23 cellular contexts compared by ENCODE assay signal in genomic region chr14:64364907-64365306, GRCh38. TPM values are rescaled to one million over a fixed set of nuclear protein-coding genes. Genes with fewer than 3 reads are reported as not detected.
DNase-seq lines count a peak whose midpoint lies in the region; ATAC-seq and TF ChIP-seq lines count a peak whose summit lies in the region.
"Had no signal": no experiment of that assay in that cellular context is flagged by ENCODE, and none has a peak within 500 bp of the region (broad histone marks: within the 10 kb centered on the region; RNA-seq: fewer than 3 reads in every experiment).

No MANE protein-coding gene starts in this region.

- no CpG with 5 or more reads among the region's 3 CpGs for WGBS in neuronal stem cell (ENCODE audit: extremely low coverage in 2 of 2, insufficient read length in 2 of 2, insufficient replicate concordance in 1 of 2), 2 donors

- TF ChIP-seq CTCF in fibroblast of mammary gland (conservative IDR thresholded peaks at IDR 0.05; ENCODE audit: control insufficient read depth, insufficient read depth, low read depth, low read length), result no peak

- H2AFZ ChIP-seq in neuronal stem cell (ENCODE audit: low read length), result no peak overlapping the region

- no peak overlapping the region for H2BK15ac ChIP-seq in neuronal stem cell (ENCODE audit: low read length)

- no peak overlapping the region for H2BK5ac ChIP-seq in neuronal stem cell (ENCODE audit: low read length)

- no peak for ATAC-seq in HG03159 (IDR thresholded peaks at IDR 0.05; ENCODE audit: unreplicated experiment)
- no peak for ATAC-seq in GM19397 (IDR thresholded peaks at IDR 0.05; ENCODE audit: unreplicated experiment)
- ATAC-seq: CD8-positive, alpha-beta T cell; heart left ventricle; mucosa of descending colon had no signal

- no peak overlapping the region for H3K9ac ChIP-seq in neuronal stem cell (ENCODE audit: low read depth, low read length, poor library complexity)

- no peak overlapping the region for H3K4ac ChIP-seq in neuronal stem cell (ENCODE audit: low read length)

- H3K23ac ChIP-seq in neuronal stem cell (ENCODE audit: low read depth, low read length, poor library complexity), result no peak overlapping the region

- no peak overlapping the region for H2BK12ac ChIP-seq in neuronal stem cell (ENCODE audit: low read length)

- no peak overlapping the region for H3K4me2 ChIP-seq in neuronal stem cell (ENCODE audit: insufficient read depth, low read length, poor library complexity, severe bottlenecking)

- H3K27me3 ChIP-seq in neuronal stem cell (ENCODE audit: control insufficient read depth in 3 of 3, insufficient read depth in 3 of 3, low read depth in 1 of 3, low read length in 3 of 3), result no peaks in the 10 kb centered on the region
- H3K27me3 ChIP-seq: heart left ventricle had no signal

- H3K4me1 ChIP-seq in neuronal stem cell (ENCODE audit: control insufficient read depth in 2 of 2, insufficient read depth in 1 of 2, low read depth in 1 of 2, low read length in 2 of 2), result no peaks in the 10 kb centered on the region
- H3K4me1 ChIP-seq: heart left ventricle, left ventricle myocardium inferior had no signal

- DNase-seq in HS-5 (ENCODE audit: low read depth), result peak; percentile 14
- DNase-seq in SW480 (ENCODE audit: low spot score), result peak; percentile 7
- DNase-seq in fibroblast of mammary gland (ENCODE audit: low read depth), result peak; percentile 90
- peak; percentile 33 for DNase-seq in skeletal muscle cell (ENCODE audit: low read depth)
- DNase-seq in T-helper 2 cell, result no peak
- no peak for DNase-seq in neuronal stem cell (ENCODE audit: low spot score)
- DNase-seq: activated CD8-positive, alpha-beta memory T cell treated with anti-CD3 and anti-CD28 coated beads, Interleukin-2, amount 50 U/mL, for 4 hours; CD8-positive, alpha-beta T cell; central memory CD4-positive, alpha-beta T cell; DMS53; heart left ventricle; KBM-7; left ventricle myocardium inferior; mucosa of descending colon; NCI-H1694; NCI-H69; retina; Right ventricle myocardium superior; stimulated activated CD8-positive, alpha-beta memory T cell treated with anti-CD3 and anti-CD28 coated beads, Interleukin-4, amount 100 ng/mL, for 48 hours; T-helper 1 cell had no signal

- no peak overlapping the region for H3K27ac ChIP-seq in neuronal stem cell (replicated peaks; ENCODE audit: low read length)
- H3K27ac ChIP-seq: heart left ventricle, HL-60, left ventricle myocardium inferior had no signal

- H3K9me3 ChIP-seq in neuronal stem cell (replicated peaks in 1 of 2; ENCODE audit: control insufficient read depth in 2 of 2, insufficient read depth in 1 of 2, low read depth in 1 of 2, low read length in 2 of 2), result no peaks in the 10 kb centered on the region
- H3K9me3 ChIP-seq: heart left ventricle, left ventricle myocardium inferior, mucosa of descending colon had no signal

- H2AK5ac ChIP-seq in neuronal stem cell (ENCODE audit: low read depth, low read length), result no peak overlapping the region

- H3K36me3 ChIP-seq in neuronal stem cell (replicated peaks in 1 of 2; ENCODE audit: control insufficient read depth in 2 of 2, insufficient read depth in 2 of 2, low read length in 2 of 2), result no peaks in the 10 kb centered on the region
- H3K36me3 ChIP-seq: heart left ventricle, left ventricle myocardium inferior had no signal

- no peak overlapping the region for H4K8ac ChIP-seq in neuronal stem cell (ENCODE audit: low read depth, low read length)

- no peak overlapping the region for H4K91ac ChIP-seq in neuronal stem cell (ENCODE audit: low read depth, low read length, poor library complexity)

- no peak overlapping the region for H3K14ac ChIP-seq in neuronal stem cell (ENCODE audit: low read length)

- H3K79me1 ChIP-seq in neuronal stem cell (ENCODE audit: low read depth, low read length), result no peaks in the 10 kb centered on the region

- H2BK120ac ChIP-seq in neuronal stem cell (ENCODE audit: low read depth, low read length), result no peak overlapping the region

- H3K18ac ChIP-seq in neuronal stem cell (ENCODE audit: low read length), result no peak overlapping the region

- no peak overlapping the region for H3K4me3 ChIP-seq in fibroblast of mammary gland (ENCODE audit: control insufficient read depth, low read depth, low read length)
- H3K4me3 ChIP-seq in skeletal muscle cell (ENCODE audit: low read depth, low read length), result no peak overlapping the region
- no peak overlapping the region for H3K4me3 ChIP-seq in neuronal stem cell (ENCODE audit: low read length in 2 of 2)
- H3K4me3 ChIP-seq: heart left ventricle, left ventricle myocardium inferior, mucosa of descending colon had no signal

RNA-seq across cellular contexts. Expression of gene MTHFD1, which starts 23.2 kb away (rescaled TPM):
- 44.9 TPM for polyA plus RNA-seq in neuronal stem cell (2013, experiment 1 of 2)
- polyA plus RNA-seq in neuronal stem cell (2013, experiment 2 of 2), result 46.4 TPM

Comparison
In these comparisons a context has a peak if more than half of its experiments do, and no peak if none do; other contexts are left out.
1. DNase-seq: peak in HS-5 (single experiment), SW480 (single experiment), fibroblast of mammary gland (single experiment) and skeletal muscle cell (single experiment); none in T-helper 2 cell (0 of 5) and neuronal stem cell (single experiment).